ENCODE assay signal across 9 cellular contexts in genomic region chr17:41865596-41865893, GRCh38. TPM values are rescaled to one million over a fixed set of nuclear protein-coding genes. Genes with fewer than 3 reads are reported as not detected.
DNase-seq lines count a peak whose midpoint lies in the region; ATAC-seq and TF ChIP-seq lines count a peak whose summit lies in the region.
"Had no signal": no experiment of that assay in that cellular context is flagged by ENCODE, and none has a peak within 500 bp of the region (broad histone marks: within the 10 kb centered on the region; RNA-seq: fewer than 3 reads in every experiment).

No MANE protein-coding gene starts in this region.

- CTCF ChIA-PET in activated CD4-positive, alpha-beta T cell treated with anti-CD3 and anti-CD28 coated beads for 36 hours (lab: Charles Lee) = interaction anchor here (0.6 to 1.6 kb wide), 5 partner anchors 54 to 152 kb away, joined by 3 to 5 read pairs (median 4); partner anchors contain the start of genes DNAJC7 and P3H4

- no peak overlapping the region for H3K4me3 Mint-ChIP-seq in activated CD4-positive, alpha-beta T cell treated with anti-CD3 and anti-CD28 coated beads for 36 hours
- no peak overlapping the region for H3K4me3 Mint-ChIP-seq in activated naive CD8-positive, alpha-beta T cell treated with anti-CD3 and anti-CD28 coated beads for 36 hours

- peaks cover 26% of the 10 kb centered on the region for H3K36me3 Mint-ChIP-seq in activated CD4-positive, alpha-beta T cell treated with anti-CD3 and anti-CD28 coated beads for 36 hours (ENCODE audit: low read depth)
- H3K36me3 Mint-ChIP-seq in activated naive CD8-positive, alpha-beta T cell treated with anti-CD3 and anti-CD28 coated beads for 36 hours = peaks cover 15% of the 10 kb centered on the region

- H3K27ac ChIP-seq in testis = peak overlapping the region; percentile 75 to 89

- intact Hi-C loops in activated CD4-positive, alpha-beta T cell treated with anti-CD3 and anti-CD28 coated beads for 36 hours (cut with DNase I, micrococcal nuclease) = loop anchor here (1.0 to 10.0 kb wide), 12 partner anchors 29 to 1941 kb away; partner anchors contain the start of genes DNAJC7 (in 2 of the 2), ACLY (in 1 of the 2), CNP (in 1 of the 2) and HAP1 (in 1 of the 2)
- intact Hi-C loops in testis (cut with DNase I; ENCODE audit: low total_unique reads) = no loop called here

- peak overlapping the region; percentile 68 for H3K27ac Mint-ChIP-seq in activated CD4-positive, alpha-beta T cell treated with anti-CD3 and anti-CD28 coated beads for 36 hours
- peak overlapping the region; percentile 79 for H3K27ac Mint-ChIP-seq in activated naive CD8-positive, alpha-beta T cell treated with anti-CD3 and anti-CD28 coated beads for 36 hours

- no peak for DNase-seq in activated CD4-positive, alpha-beta T cell treated with anti-CD3 and anti-CD28 coated beads for 36 hours
- no peak for DNase-seq in activated CD4-positive, alpha-beta T cell treated with anti-CD3 and anti-CD28 coated beads, Interleukin-2, amount 50 U/mL, for 1 hour
- no peak for DNase-seq in activated naive CD8-positive, alpha-beta T cell treated with anti-CD3 and anti-CD28 coated beads for 36 hours
- DNase-seq in testis (no peak), RPMI8226 (no peak)
- no peak for DNase-seq in activated CD4-positive, alpha-beta T cell treated with anti-CD3 and anti-CD28 coated beads for 4 hours

- peaks cover 18% of the 10 kb centered on the region for H3K4me1 ChIP-seq in testis

- H3K27me3 ChIP-seq in testis = no peaks in the 10 kb centered on the region

- WGBS in testis, 2 donors = 1 to 2% methylated on average over 7 to 10 of the region's 10 CpGs

- H3K4me3 ChIP-seq in iPS-18c (ENCODE audit: insufficient read depth, low read depth, low read length) (peak overlapping the region; percentile 21), testis (peak overlapping the region; percentile 89 to 92)

- no peaks in the 10 kb centered on the region for H3K27me3 Mint-ChIP-seq in activated CD4-positive, alpha-beta T cell treated with anti-CD3 and anti-CD28 coated beads for 36 hours
- no peaks in the 10 kb centered on the region for H3K27me3 Mint-ChIP-seq in activated naive CD8-positive, alpha-beta T cell treated with anti-CD3 and anti-CD28 coated beads for 36 hours

- POLR2A ChIA-PET in activated CD4-positive, alpha-beta T cell treated with anti-CD3 and anti-CD28 coated beads for 36 hours (lab: Charles Lee) = interaction anchor here (1.0 to 1.6 kb wide), 3 partner anchors 53 to 177 kb away, joined by 3 to 7 read pairs (median 5); partner anchors contain the start of genes ACLY and NKIRAS2

- TF ChIP-seq CTCF in testis (IDR thresholded peaks at IDR 0.05) = no peak

- TF ChIP-seq POLR2A in testis (IDR thresholded peaks at IDR 0.05) = no peak

- H3K9me3 ChIP-seq in iPS-18c (ENCODE audit: control insufficient read depth, insufficient read depth, low read length) (no peaks in the 10 kb centered on the region), testis (no peaks in the 10 kb centered on the region)

- no peak for ATAC-seq in activated CD4-positive, alpha-beta T cell treated with anti-CD3 and anti-CD28 coated beads for 36 hours
- ATAC-seq in GM18870 (IDR thresholded peaks at IDR 0.05; ENCODE audit: unreplicated experiment) = no peak

- H3K36me3 ChIP-seq in testis (ENCODE audit: low read depth, missing control alignments) = no peaks in the 10 kb centered on the region

- H3K4me1 Mint-ChIP-seq in activated CD4-positive, alpha-beta T cell treated with anti-CD3 and anti-CD28 coated beads for 36 hours = peaks cover 51% of the 10 kb centered on the region
- H3K4me1 Mint-ChIP-seq in activated naive CD8-positive, alpha-beta T cell treated with anti-CD3 and anti-CD28 coated beads for 36 hours = peaks cover 39% of the 10 kb centered on the region

- H3K9me3 Mint-ChIP-seq in activated CD4-positive, alpha-beta T cell treated with anti-CD3 and anti-CD28 coated beads for 36 hours (ENCODE audit: low read depth) = no peaks in the 10 kb centered on the region
- H3K9me3 Mint-ChIP-seq in activated naive CD8-positive, alpha-beta T cell treated with anti-CD3 and anti-CD28 coated beads for 36 hours = no peaks in the 10 kb centered on the region

RNA-seq across cellular contexts. Expression of gene KLHL11, which starts 0.3 kb away (rescaled TPM):
- 10 to 100 TPM; 16.4 to 18.0 TPM for total RNA-seq in activated CD4-positive, alpha-beta T cell treated with anti-CD3 and anti-CD28 coated beads for 36 hours
- total RNA-seq in activated naive CD8-positive, alpha-beta T cell treated with anti-CD3 and anti-CD28 coated beads for 36 hours = 10 to 100 TPM; 17.5 to 17.6 TPM
- 10 to 100 TPM; 61.3 to 70.2 TPM for total RNA-seq in testis
- 28.2 TPM for polyA plus RNA-seq in testis (ENCODE audit: insufficient read depth, low read depth, low replicate concordance)

RNA-seq across cellular contexts. Expression of gene KLHL10, which starts 27.9 kb away (rescaled TPM):
- total RNA-seq in activated CD4-positive, alpha-beta T cell treated with anti-CD3 and anti-CD28 coated beads for 36 hours = under 1 TPM; 0.19 to 0.21 TPM
- total RNA-seq in activated naive CD8-positive, alpha-beta T cell treated with anti-CD3 and anti-CD28 coated beads for 36 hours = under 1 TPM; 0.19 to 0.30 TPM
- total RNA-seq in testis = 10 to 100 TPM; 31.8 to 76.3 TPM
- polyA plus RNA-seq in testis (ENCODE audit: insufficient read depth, low read depth, low replicate concordance) = 130 TPM
- total RNA-seq: glomerular endothelial cell had no signal

RNA-seq across cellular contexts. Expression of gene NT5C3B, which starts 29.5 kb away (rescaled TPM):
- 10 to 100 TPM; 37.5 to 46.9 TPM for total RNA-seq in activated CD4-positive, alpha-beta T cell treated with anti-CD3 and anti-CD28 coated beads for 36 hours
- 10 to 100 TPM; 52.8 to 56.7 TPM for total RNA-seq in activated naive CD8-positive, alpha-beta T cell treated with anti-CD3 and anti-CD28 coated beads for 36 hours
- total RNA-seq in testis = 10 to 100 TPM; 61.9 to 74.3 TPM
- 214 TPM for polyA plus RNA-seq in testis (ENCODE audit: insufficient read depth, low read depth, low replicate concordance)

RNA-seq across cellular contexts. Expression of gene FKBP10, which starts 52.7 kb away (rescaled TPM):
- total RNA-seq in activated CD4-positive, alpha-beta T cell treated with anti-CD3 and anti-CD28 coated beads for 36 hours = under 1 TPM; 0.39 to 0.42 TPM
- under 1 TPM; 0.48 to 0.89 TPM for total RNA-seq in activated naive CD8-positive, alpha-beta T cell treated with anti-CD3 and anti-CD28 coated beads for 36 hours
- 10 to 100 TPM; 31.4 to 36.5 TPM for total RNA-seq in testis
- 37.8 TPM for polyA plus RNA-seq in testis (ENCODE audit: insufficient read depth, low read depth, low replicate concordance)

RNA-seq across cellular contexts. Expression of gene ACLY, which starts 53.2 kb away (rescaled TPM):
- total RNA-seq in activated CD4-positive, alpha-beta T cell treated with anti-CD3 and anti-CD28 coated beads for 36 hours = 100 to 1,000 TPM; 189 to 192 TPM
- total RNA-seq in activated naive CD8-positive, alpha-beta T cell treated with anti-CD3 and anti-CD28 coated beads for 36 hours = 100 to 1,000 TPM; 197 to 202 TPM
- 10 to 100 TPM; 68.4 to 86.0 TPM for total RNA-seq in testis
- polyA plus RNA-seq in testis (ENCODE audit: insufficient read depth, low read depth, low replicate concordance) = 83.0 TPM

Comparison
In these comparisons a context has a peak if more than half of its experiments do, and no peak if none do; other contexts are left out.
1. RNA of gene KLHL10, which starts 27.9 kb away (total RNA-seq): 31.8 to 76.3 TPM in testis; 0.19 to 0.30 TPM in activated naive CD8-positive, alpha-beta T cell treated with anti-CD3 and anti-CD28 coated beads for 36 hours and 0.19 to 0.21 TPM in activated CD4-positive, alpha-beta T cell treated with anti-CD3 and anti-CD28 coated beads for 36 hours; every median in the first group is over 10 times any median in the second.